7 cellular contexts compared by ENCODE assay signal in genomic region chr10:3829193-3830050, GRCh38. TPM values are rescaled to one million over a fixed set of nuclear protein-coding genes. Genes with fewer than 3 reads are reported as not detected.
DNase-seq lines count a peak whose midpoint lies in the region; ATAC-seq and TF ChIP-seq lines count a peak whose summit lies in the region.

No MANE protein-coding gene starts in this region.

- no peak for DNase-seq in NCI-H226
- DNase-seq in BE2C, result no peak

- no peak for ATAC-seq in activated T-helper 17 cell treated with anti-CD3 and anti-CD28 coated beads, Interleukin-2, amount 50 U/mL, for 72 hours (replicated peaks)
- ATAC-seq in stimulated activated memory B cell treated with anti-CD40 and anti-IgM and Interleukin-4, amounts not matched to agents 10 μg/mL and 1 μg/mL and 100 μg/mL, for 72 hours, result no peak
- no peak for ATAC-seq in HG03520 (IDR thresholded peaks at IDR 0.05; ENCODE audit: unreplicated experiment)

- H3K27ac ChIP-seq in HUES6 (ENCODE audit: low read depth, low read length), result peak overlapping the region; percentile 29; the same call in 1 of the 2 replicates
- H3K27ac ChIP-seq in iPS-20b (ENCODE audit: low read length), result peak overlapping the region; percentile 25

- H3K27ac Mint-ChIP-seq in activated T-helper 17 cell treated with anti-CD3 and anti-CD28 coated beads, Interleukin-2, amount 50 U/mL, for 72 hours, result peak overlapping the region; percentile 91
- H3K27ac Mint-ChIP-seq in stimulated activated memory B cell treated with anti-CD40 and anti-IgM and Interleukin-4, amounts not matched to agents 10 μg/mL and 1 μg/mL and 100 μg/mL, for 72 hours, result peak overlapping the region; percentile 78

- H3K4me3 Mint-ChIP-seq in activated T-helper 17 cell treated with anti-CD3 and anti-CD28 coated beads, Interleukin-2, amount 50 U/mL, for 72 hours, result peak overlapping the region; percentile 78
- H3K4me3 Mint-ChIP-seq in stimulated activated memory B cell treated with anti-CD40 and anti-IgM and Interleukin-4, amounts not matched to agents 10 μg/mL and 1 μg/mL and 100 μg/mL, for 72 hours, result peak overlapping the region; percentile 58

- H3K4me3 ChIP-seq in HUES6 (ENCODE audit: low read depth, low read length), result peak overlapping the region; percentile 24; the same call in 1 of the 2 replicates
- H3K4me3 ChIP-seq in iPS-20b (ENCODE audit: low read length), result peak overlapping the region; percentile 42; the same call in 1 of the 2 replicates
- H3K4me3 ChIP-seq in BE2C (ENCODE audit: low read depth, low read length), result no peak overlapping the region

- H3K36me3 Mint-ChIP-seq in activated T-helper 17 cell treated with anti-CD3 and anti-CD28 coated beads, Interleukin-2, amount 50 U/mL, for 72 hours (ENCODE audit: low read depth), result no peaks in the 10 kb centered on the region
- no peaks in the 10 kb centered on the region for H3K36me3 Mint-ChIP-seq in stimulated activated memory B cell treated with anti-CD40 and anti-IgM and Interleukin-4, amounts not matched to agents 10 μg/mL and 1 μg/mL and 100 μg/mL, for 72 hours

- H3K9me3 ChIP-seq in HUES6 (ENCODE audit: control insufficient read depth, insufficient read depth, low read depth, low read length) (no peaks in the 10 kb centered on the region), iPS-20b (ENCODE audit: insufficient read depth, low read depth, low read length) (no peaks in the 10 kb centered on the region), BE2C (no peaks in the 10 kb centered on the region)

- H3K4me1 ChIP-seq in HUES6 (ENCODE audit: control insufficient read depth, insufficient read depth, low read length) (peaks cover 55% of the 10 kb centered on the region), iPS-20b (ENCODE audit: insufficient read depth, low read length) (peaks cover 13% of the 10 kb centered on the region), BE2C (peaks cover 4% of the 10 kb centered on the region)

- peaks cover 38% of the 10 kb centered on the region for H3K4me1 Mint-ChIP-seq in activated T-helper 17 cell treated with anti-CD3 and anti-CD28 coated beads, Interleukin-2, amount 50 U/mL, for 72 hours
- peaks cover 41% of the 10 kb centered on the region for H3K4me1 Mint-ChIP-seq in stimulated activated memory B cell treated with anti-CD40 and anti-IgM and Interleukin-4, amounts not matched to agents 10 μg/mL and 1 μg/mL and 100 μg/mL, for 72 hours

- no peaks in the 10 kb centered on the region for H3K9me3 Mint-ChIP-seq in activated T-helper 17 cell treated with anti-CD3 and anti-CD28 coated beads, Interleukin-2, amount 50 U/mL, for 72 hours
- peaks cover 5% of the 10 kb centered on the region for H3K9me3 Mint-ChIP-seq in stimulated activated memory B cell treated with anti-CD40 and anti-IgM and Interleukin-4, amounts not matched to agents 10 μg/mL and 1 μg/mL and 100 μg/mL, for 72 hours

- H3K27me3 ChIP-seq in HUES6 (ENCODE audit: control insufficient read depth, insufficient read depth, low read length), result no peaks in the 10 kb centered on the region
- no peaks in the 10 kb centered on the region for H3K27me3 ChIP-seq in iPS-20b (ENCODE audit: insufficient read depth, low read length)
- no peaks in the 10 kb centered on the region for H3K27me3 ChIP-seq in BE2C

- no peak for TF ChIP-seq CTCF in BE2C (IDR thresholded peaks at IDR 0.05; ENCODE audit: low read depth, low read length)

- H3K9ac ChIP-seq in HUES6 (ENCODE audit: low read length) (peak overlapping the region; percentile 46), iPS-20b (ENCODE audit: low read depth, low read length) (peak overlapping the region; percentile 43; the same call in 1 of the 2 replicates)

- H3K36me3 ChIP-seq in HUES6 (ENCODE audit: control insufficient read depth, insufficient read depth, low read length) (no peaks in the 10 kb centered on the region), iPS-20b (ENCODE audit: insufficient read depth, low read depth, low read length) (no peaks in the 10 kb centered on the region), BE2C (no peaks in the 10 kb centered on the region)

- no peaks in the 10 kb centered on the region for H3K27me3 Mint-ChIP-seq in activated T-helper 17 cell treated with anti-CD3 and anti-CD28 coated beads, Interleukin-2, amount 50 U/mL, for 72 hours
- no peaks in the 10 kb centered on the region for H3K27me3 Mint-ChIP-seq in stimulated activated memory B cell treated with anti-CD40 and anti-IgM and Interleukin-4, amounts not matched to agents 10 μg/mL and 1 μg/mL and 100 μg/mL, for 72 hours

RNA-seq across cellular contexts. Expression of gene KLF6, which starts 44.4 kb away (rescaled TPM):
- 100 to 1,000 TPM; 163 to 201 TPM for total RNA-seq in activated T-helper 17 cell treated with anti-CD3 and anti-CD28 coated beads, Interleukin-2, amount 50 U/mL, for 72 hours
- 56.1 TPM for polyA plus RNA-seq in BE2C (2012; ENCODE audit: insufficient read depth, insufficient read length, low read depth)
